26 cellular contexts compared by ENCODE assay signal in genomic region chr12:46977976-46978375, GRCh38.
"Had no signal": no experiment of that assay in that cellular context is flagged by ENCODE, and none has a peak within 500 bp of the region (broad histone marks: within the 10 kb centered on the region; RNA-seq: fewer than 3 reads in every experiment).

No MANE protein-coding gene starts in this region.

- H3K4me3 ChIP-seq: neural progenitor cell, ovary, psoas muscle, right lobe of liver, sigmoid colon, suprapubic skin, testis, tibial artery, transverse colon, upper lobe of right lung, uterus had no signal

- DNase-seq: natural killer cell; occipital lobe; ovary; posterior cingulate gyrus; psoas muscle; right cardiac atrium; right lobe of liver; sigmoid colon; small intestine; stimulated activated CD4-positive, alpha-beta T cell treated with anti-CD3 and anti-CD28 coated beads, Interleukin-15, amount 100 ng/mL, for 24 hours; stimulated activated CD4-positive, alpha-beta T cell treated with anti-CD3 and anti-CD28 coated beads, Interleukin-2, amount 100 ng/mL, for 24 hours; stimulated activated CD4-positive, alpha-beta T cell treated with anti-CD3 and anti-CD28 coated beads, Interleukin-2, amount 100 ng/mL, for 48 hours; stimulated activated CD4-positive, alpha-beta T cell treated with anti-CD3 and anti-CD28 coated beads, Interleukin-4, amount 100 ng/mL, for 24 hours; stimulated activated naive CD4-positive, alpha-beta T cell; stimulated activated naive CD8-positive, alpha-beta T cell treated with anti-CD3 and anti-CD28 coated beads, Interleukin-15, amount 100 ng/mL, for 72 hours; stimulated activated naive CD8-positive, alpha-beta T cell treated with anti-CD3 and anti-CD28 coated beads, Interleukin-15, Interleukin-2, amounts not matched to agents 100 U/mL and 50 U/mL, for 24 hours; substantia nigra; testis; tibial artery; transverse colon; upper lobe of right lung; uterus had no signal

- H3K9ac ChIP-seq: neural progenitor cell, parathyroid adenoma had no signal

- H2AFZ ChIP-seq: neural progenitor cell, parathyroid adenoma had no signal

- H3K4me2 ChIP-seq: neural progenitor cell had no signal

- H3K27ac ChIP-seq: neural progenitor cell, ovary, parathyroid adenoma, psoas muscle, right lobe of liver, sigmoid colon, suprapubic skin, testis, tibial artery, transverse colon, upper lobe of right lung, uterus had no signal

- H3K79me2 ChIP-seq: parathyroid adenoma had no signal

- ATAC-seq: natural killer cell; psoas muscle; right cardiac atrium; right lobe of liver; stimulated activated effector memory CD8-positive, alpha-beta T cell treated with anti-CD3 and anti-CD28 coated beads, Interleukin-12 subunit alpha, Interleukin-12 subunit beta, amount 100 ng/mL, for 72 hours; stimulated activated naive CD8-positive, alpha-beta T cell treated with anti-CD3 and anti-CD28 coated beads, Interleukin-15, amount 100 ng/mL, for 72 hours; stimulated activated naive CD8-positive, alpha-beta T cell treated with anti-CD3 and anti-CD28 coated beads, Interleukin-15, Interleukin-2, amounts not matched to agents 100 U/mL and 50 U/mL, for 24 hours; upper lobe of right lung had no signal

- H3K27me3 ChIP-seq: neural progenitor cell, ovary, right lobe of liver, sigmoid colon, suprapubic skin, testis, tibial artery, transverse colon, upper lobe of right lung, uterus had no signal

- H3K36me3 ChIP-seq: neural progenitor cell, ovary, right lobe of liver, sigmoid colon, suprapubic skin, tibial artery, transverse colon, upper lobe of right lung, uterus had no signal

- H3K4me1 ChIP-seq: neural progenitor cell, parathyroid adenoma, psoas muscle, right lobe of liver, sigmoid colon, suprapubic skin, testis, tibial artery, transverse colon, upper lobe of right lung, uterus had no signal

- H3K9me3 ChIP-seq: ovary, psoas muscle, right lobe of liver, sigmoid colon, testis, tibial artery, upper lobe of right lung, uterus had no signal
